In the genomic region with DNA sequence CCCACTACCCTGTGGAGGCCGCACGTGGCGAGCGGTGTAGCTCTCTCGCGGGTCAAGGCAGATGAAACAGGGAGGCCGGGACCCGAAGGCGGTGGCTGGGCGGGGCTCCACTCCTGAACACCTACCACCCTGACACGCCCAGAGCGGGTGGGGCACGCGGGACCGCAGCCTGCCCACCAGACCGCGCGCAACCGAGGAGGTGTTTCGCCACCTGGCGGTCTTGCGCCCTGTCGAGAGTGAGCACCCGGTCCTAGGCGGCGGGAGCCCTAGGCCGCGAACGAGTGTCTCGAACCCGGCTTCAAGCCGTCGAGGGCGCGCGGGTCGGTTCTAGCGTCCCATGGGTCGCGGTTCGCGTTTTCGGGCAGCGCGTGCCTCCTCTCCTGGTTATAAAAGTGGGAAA, we compare ENCODE assay signal across 12 cellular contexts.
"Had no signal": no experiment of that assay in that cellular context is flagged by ENCODE, and none has a peak within 500 bp of the region (broad histone marks: within the 10 kb centered on the region; RNA-seq: fewer than 3 reads in every experiment).

No MANE protein-coding gene starts in this region.

- H3K4me3 Mint-ChIP-seq: activated CD8-positive, alpha-beta T cell treated with anti-CD3 and anti-CD28 coated beads, Interleukin-2, amount 10 ng/mL, durations not matched to agents 7 days and 5 days; activated naive CD4-positive, alpha-beta T cell treated with anti-CD3 and anti-CD28 coated beads, Interleukin-2, amount 50 U/mL, for 24 hours had no signal

- H3K27ac ChIP-seq: brain microvascular endothelial cell, right lobe of liver had no signal

- H3K4me3 ChIP-seq: right lobe of liver had no signal

- ATAC-seq: activated CD4-positive, CD25-positive, alpha-beta regulatory T cell treated with anti-CD3 and anti-CD28 coated beads, Interleukin-2, amount 50 U/mL, for 24 hours; activated CD8-positive, alpha-beta T cell treated with anti-CD3 and anti-CD28 coated beads, Interleukin-2, amount 10 ng/mL, durations not matched to agents 7 days and 5 days; activated T-helper 17 cell treated with anti-CD3 and anti-CD28 coated beads, Interleukin-2, amount 50 U/mL, for 72 hours; right lobe of liver had no signal

- H3K9me3 ChIP-seq: right lobe of liver had no signal

- H3K27me3 Mint-ChIP-seq: activated naive CD4-positive, alpha-beta T cell treated with anti-CD3 and anti-CD28 coated beads, Interleukin-2, amount 50 U/mL, for 24 hours; activated T-helper 17 cell treated with anti-CD3 and anti-CD28 coated beads, Interleukin-2, amount 50 U/mL, for 72 hours; type B pancreatic cell had no signal

- H3K9me3 Mint-ChIP-seq: activated naive CD4-positive, alpha-beta T cell treated with anti-CD3 and anti-CD28 coated beads, Interleukin-2, amount 50 U/mL, for 24 hours; T-helper 2 cell treated with Interferon-gamma antibody and Interleukin-4, amounts not matched to agents 5 μg/mL and 100 μg/mL, for 36 hours; type B pancreatic cell had no signal

- H3K27ac Mint-ChIP-seq: activated CD8-positive, alpha-beta T cell treated with anti-CD3 and anti-CD28 coated beads, Interleukin-2, amount 10 ng/mL, durations not matched to agents 7 days and 5 days; activated naive CD4-positive, alpha-beta T cell treated with anti-CD3 and anti-CD28 coated beads, Interleukin-2, amount 50 U/mL, for 24 hours; activated T-helper 17 cell treated with anti-CD3 and anti-CD28 coated beads, Interleukin-2, amount 50 U/mL, for 72 hours; T-helper 2 cell treated with Interferon-gamma antibody and Interleukin-4, amounts not matched to agents 5 μg/mL and 100 μg/mL, for 36 hours; type B pancreatic cell had no signal

- DNase-seq: activated CD8-positive, alpha-beta T cell treated with anti-CD3 and anti-CD28 coated beads, Interleukin-2, amount 10 ng/mL, durations not matched to agents 7 days and 5 days; brain microvascular endothelial cell; mesenchymal stem cell; SIG-M5; stimulated activated naive CD4-positive, alpha-beta T cell; substantia nigra had no signal

- H3K27me3 ChIP-seq: brain microvascular endothelial cell, right lobe of liver had no signal
